ENCODE assay signal across 24 cellular contexts in the genomic region with DNA sequence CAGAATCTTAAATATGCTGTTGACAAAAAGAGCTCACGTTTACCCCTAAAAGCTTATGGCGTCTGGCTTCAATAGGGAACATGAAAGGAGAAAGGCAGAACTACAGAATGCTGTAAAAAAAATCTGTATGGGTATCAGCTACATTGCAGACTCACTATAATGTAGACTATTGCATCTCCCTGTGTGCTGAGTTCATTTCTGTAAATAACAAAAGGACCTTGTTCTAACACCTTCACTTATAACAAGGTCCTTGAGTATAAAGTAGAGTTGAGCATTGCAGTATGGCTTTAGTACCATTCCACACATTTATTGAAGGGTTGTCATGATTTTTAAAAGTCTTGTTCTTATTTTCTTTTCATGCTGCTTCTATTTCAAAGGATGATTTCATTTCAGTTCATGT.
"Had no signal": no experiment of that assay in that cellular context is flagged by ENCODE, and none has a peak within 500 bp of the region (broad histone marks: within the 10 kb centered on the region; RNA-seq: fewer than 3 reads in every experiment).

No MANE protein-coding gene starts in this region.

- ATAC-seq: natural killer cell treated with Interleukin-12 subunit alpha and Interleukin-12 subunit beta and Interleukin-15 and Interleukin-18, amount 100 ng/mL, for 72 hours; stimulated activated effector memory CD8-positive, alpha-beta T cell treated with anti-CD3 and anti-CD28 coated beads, Interleukin-12 subunit alpha, Interleukin-12 subunit beta, amount 100 ng/mL, for 72 hours; stimulated activated naive B cell treated with anti-CD40 and anti-IgM and Interleukin-4, amounts not matched to agents 10 μg/mL and 1 μg/mL and 100 μg/mL, for 72 hours had no signal

- H3K27me3 ChIP-seq: neutrophil, pancreas, right atrium auricular region, right lobe of liver, sigmoid colon, stomach, thyroid gland, tibial nerve, upper lobe of left lung, vagina had no signal

- DNase-seq: nephron progenitor cell; nucleus accumbens; pancreas; retina; right lobe of liver; sigmoid colon; stimulated activated CD4-positive, alpha-beta T cell treated with anti-CD3 and anti-CD28 coated beads, Interleukin-15, amount 100 ng/mL, for 24 hours; stimulated activated CD4-positive, alpha-beta T cell treated with anti-CD3 and anti-CD28 coated beads, Interleukin-2, amount 100 ng/mL, for 24 hours; stimulated activated CD4-positive, alpha-beta T cell treated with anti-CD3 and anti-CD28 coated beads, Interleukin-2, amount 100 ng/mL, for 48 hours; stimulated activated CD4-positive, alpha-beta T cell treated with anti-CD3 and anti-CD28 coated beads, Interleukin-4, amount 100 ng/mL, for 24 hours; stimulated activated naive B cell treated with anti-CD40 and anti-IgM and Interleukin-4, amounts not matched to agents 10 μg/mL and 1 μg/mL and 100 μg/mL, for 72 hours; stimulated activated naive CD4-positive, alpha-beta T cell treated with Interleukin-2 at 50 U/mL for 16 hours; stomach; thyroid gland; trophoblast cell had no signal

- H3K36me3 ChIP-seq: neutrophil, pancreas, prostate gland, right atrium auricular region, right lobe of liver, sigmoid colon, stomach, thoracic aorta, thyroid gland, tibial nerve, upper lobe of left lung, vagina had no signal

- H3K27ac ChIP-seq: neutrophil, pancreas, prostate gland, right atrium auricular region, right lobe of liver, sigmoid colon, stomach, thoracic aorta, thyroid gland, tibial nerve, upper lobe of left lung, vagina had no signal

- H3K9me3 ChIP-seq: neutrophil, pancreas, prostate gland, right atrium auricular region, right lobe of liver, sigmoid colon, stomach, thoracic aorta, thyroid gland, tibial nerve, upper lobe of left lung, vagina had no signal

- H3K4me3 ChIP-seq: pancreas, prostate gland, right atrium auricular region, right lobe of liver, sigmoid colon, stomach, thoracic aorta, thyroid gland, tibial nerve, upper lobe of left lung, vagina had no signal

- H3K4me1 ChIP-seq: pancreas, prostate gland, right atrium auricular region, right lobe of liver, thyroid gland, tibial nerve, upper lobe of left lung, vagina had no signal
